ENCODE assay signal across 8 cellular contexts in the genomic region with DNA sequence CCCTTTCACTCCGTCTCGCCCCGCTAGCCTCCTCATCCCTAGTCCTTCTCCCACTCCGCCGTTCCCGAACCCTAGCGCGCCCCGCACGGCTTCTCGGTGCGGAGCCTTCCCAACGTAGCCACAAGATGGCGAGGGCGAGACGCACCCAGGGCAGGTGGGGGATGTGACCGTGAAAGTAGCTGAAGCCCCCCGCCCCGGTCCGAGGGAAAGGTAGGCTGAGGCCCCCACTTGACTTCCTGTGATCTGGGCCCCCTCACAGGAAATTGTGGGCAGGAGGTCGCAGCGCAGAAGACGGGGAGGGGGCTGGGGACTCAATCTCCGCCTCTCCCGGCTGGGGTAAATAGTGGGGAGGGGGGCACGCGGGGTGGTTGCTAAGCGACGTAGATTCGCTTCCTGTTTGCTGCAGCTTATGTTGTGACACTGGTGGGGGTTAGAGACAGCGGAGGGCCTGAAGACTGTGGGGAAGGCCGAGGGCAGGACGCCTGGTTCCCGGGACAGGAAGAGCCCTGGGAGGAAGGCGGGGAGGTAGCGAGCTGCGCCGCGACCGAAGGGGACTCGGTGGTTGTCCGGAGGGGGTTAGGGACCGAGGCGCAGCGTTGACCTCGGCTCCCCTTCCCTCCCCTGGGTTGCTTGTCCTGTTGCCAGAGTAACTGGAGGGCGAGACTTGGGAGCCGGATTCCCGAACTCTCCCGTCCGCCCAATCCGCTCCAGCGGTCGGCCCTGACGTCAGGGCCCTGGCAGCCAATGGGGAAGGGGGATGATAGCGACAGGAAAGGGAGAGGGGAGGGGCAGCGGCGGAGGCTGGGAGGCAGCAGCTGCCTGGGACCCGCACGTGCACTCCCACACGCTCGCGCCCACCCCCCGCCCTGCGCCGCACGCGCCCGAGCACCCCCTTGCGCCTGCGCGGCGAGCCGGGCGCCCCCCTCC. TPM values are rescaled to one million over a fixed set of nuclear protein-coding genes. Genes with fewer than 3 reads are reported as not detected.
DNase-seq lines count a peak whose midpoint lies in the region; ATAC-seq and TF ChIP-seq lines count a peak whose summit lies in the region.

No MANE protein-coding gene starts in this region.

- DNase-seq in BE2C (peak; percentile 95), NCI-H748 treated with DMSO at 0.1 percent for 48 hours (lab: John Stamatoyannopoulos, UW) (peak; percentile 97), dedifferentiated amniotic fluid mesenchymal stem cell (ENCODE audit: extremely low spot score) (peak; percentile 98), left lobe of liver (ENCODE audit: low spot score) (peak; percentile 98)
- DNase-seq in activated CD4-positive, alpha-beta T cell treated with anti-CD3 and anti-CD28 coated beads, Interleukin-2, amount 50 U/mL, for 24 hours (ENCODE audit: low read depth in 1 of 2, low spot score in 1 of 2) = peak; percentile 67 to 89
- peak; percentile 93 for DNase-seq in stimulated activated CD4-positive, alpha-beta T cell treated with anti-CD3 and anti-CD28 coated beads, Interleukin-1b, Interleukin-23, amount 100 ng/mL, for 48 hours

- H3K9me3 ChIP-seq in BE2C = no peaks in the 10 kb centered on the region

- peaks cover 6% of the 10 kb centered on the region for H3K4me1 ChIP-seq in BE2C

- ATAC-seq in GM19372 (IDR thresholded peaks at IDR 0.05; ENCODE audit: low read depth, unreplicated experiment) (peak; percentile 53), HG03571 (IDR thresholded peaks at IDR 0.05; ENCODE audit: unreplicated experiment) (peak; percentile 41), left lobe of liver (peak; percentile 62)

- H3K36me3 ChIP-seq in BE2C = no peaks in the 10 kb centered on the region

- H3K27me3 ChIP-seq in BE2C = no peaks in the 10 kb centered on the region

- H3K4me3 ChIP-seq in BE2C (ENCODE audit: low read depth, low read length) = peak overlapping the region; percentile 81

- TF ChIP-seq CTCF in BE2C (IDR thresholded peaks at IDR 0.05; ENCODE audit: low read depth, low read length) = peak; percentile 61

RNA-seq across cellular contexts. Expression of a gene that starts 1.1 kb away (rescaled TPM):
- polyA plus RNA-seq in BE2C (2012; ENCODE audit: insufficient read depth, insufficient read length, low read depth) = 28.2 TPM
- 18.1 TPM for total RNA-seq in left lobe of liver

RNA-seq across cellular contexts. Expression of a gene that starts 19.7 kb away (rescaled TPM):
- 98.8 TPM for polyA plus RNA-seq in BE2C (2012; ENCODE audit: insufficient read depth, insufficient read length, low read depth)
- 1.3 TPM for total RNA-seq in left lobe of liver

RNA-seq across cellular contexts. Expression of a gene that starts 22.2 kb away (rescaled TPM):
- polyA plus RNA-seq in BE2C (2012; ENCODE audit: insufficient read depth, insufficient read length, low read depth) = 331 TPM
- total RNA-seq in left lobe of liver = 33.5 TPM

RNA-seq across cellular contexts. Expression of a gene that starts 22.6 kb away (rescaled TPM):
- 21.6 TPM for polyA plus RNA-seq in BE2C (2012; ENCODE audit: insufficient read depth, insufficient read length, low read depth)
- 12.4 TPM for total RNA-seq in left lobe of liver

RNA-seq across cellular contexts. Expression of a gene that starts 53.4 kb away (rescaled TPM):
- 66.8 TPM for polyA plus RNA-seq in BE2C (2012; ENCODE audit: insufficient read depth, insufficient read length, low read depth)
- 5.7 TPM for total RNA-seq in left lobe of liver

Comparison
In these comparisons a context has a peak if more than half of its experiments do, and no peak if none do; other contexts are left out.
1. Peak in every context shown above with its lines: DNase-seq, ATAC-seq and H3K4me3 ChIP-seq.